ENCODE assay signal across 1 cellular context in genomic region chr2:164757934-164758695, GRCh38.
TF ChIP-seq lines count a peak whose summit lies in the region.

No MANE protein-coding gene starts in this region.

TF ChIP-seq in IMR-90, 13 proteins besides CTCF, POLR2A, EP300 and RAD21:
- TF ChIP-seq CEBPB (IDR thresholded peaks at IDR 0.05; ENCODE audit: low read depth, low read length) (peak; percentile 71), CHD1 (IDR thresholded peaks at IDR 0.05; ENCODE audit: low read depth, low read length) (no peak)
